1 cellular context compared by ENCODE assay signal in the genomic region with DNA sequence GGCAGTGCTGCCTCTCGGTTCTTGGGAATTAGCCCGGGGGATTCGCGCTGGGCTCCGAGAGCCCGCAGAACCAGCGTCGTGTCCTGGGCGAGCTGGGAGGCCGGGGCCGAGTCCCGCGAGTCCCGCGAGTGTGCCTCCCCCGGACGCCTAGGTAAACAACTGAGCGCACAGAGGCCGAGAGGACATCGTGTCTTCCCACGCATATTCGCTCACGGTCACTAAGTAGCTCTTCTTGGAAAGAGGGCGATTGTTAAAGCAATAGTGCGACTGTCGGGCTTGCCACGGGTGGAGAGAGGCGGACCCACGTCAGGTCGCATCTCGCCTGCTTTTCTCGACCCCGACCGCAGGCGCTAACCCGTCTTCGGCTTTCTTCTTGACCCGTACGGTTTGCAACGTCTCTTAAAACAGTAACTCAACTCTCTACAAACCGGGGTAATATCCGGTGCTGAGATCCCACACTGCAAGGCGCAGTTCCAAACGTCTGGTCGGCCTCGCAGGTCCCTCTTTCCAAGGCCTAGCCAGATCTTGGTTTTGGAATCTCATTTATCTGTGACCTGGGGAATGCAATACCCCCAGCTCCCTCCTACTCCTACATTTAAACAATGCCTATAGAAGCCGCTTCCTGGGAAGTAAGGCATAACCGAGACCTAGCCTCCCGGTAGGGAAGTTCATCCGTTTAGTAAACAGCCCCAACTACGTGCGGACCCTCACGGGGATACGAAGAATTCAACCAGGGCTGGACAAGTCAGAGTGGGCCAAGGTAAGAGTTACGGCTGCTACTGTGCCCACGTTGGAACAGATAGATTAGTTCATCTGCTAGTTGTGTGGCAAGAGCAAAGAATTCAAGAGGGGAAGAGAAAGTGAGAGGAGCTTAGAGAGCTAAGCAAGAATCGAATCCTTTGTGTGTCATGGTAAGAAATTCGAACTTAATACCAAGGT.
A peak's percentile ranks its signal among the peaks of the same experiment; 100 is the strongest.
TF ChIP-seq lines count a peak whose summit lies in the region.

No MANE protein-coding gene starts in this region.

TF ChIP-seq in A549, 52 proteins besides CTCF, POLR2A, EP300 and RAD21 (continued from another document):
- TF ChIP-seq, protein P1, sequence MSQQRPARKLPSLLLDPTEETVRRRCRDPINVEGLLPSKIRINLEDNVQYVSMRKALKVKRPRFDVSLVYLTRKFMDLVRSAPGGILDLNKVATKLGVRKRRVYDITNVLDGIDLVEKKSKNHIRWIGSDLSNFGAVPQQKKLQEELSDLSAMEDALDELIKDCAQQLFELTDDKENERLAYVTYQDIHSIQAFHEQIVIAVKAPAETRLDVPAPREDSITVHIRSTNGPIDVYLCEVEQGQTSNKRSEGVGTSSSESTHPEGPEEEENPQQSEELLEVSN (IDR thresholded peaks at IDR 0.05; ENCODE audit: borderline replicate concordance, low read depth): 0 out of 2 replicates have a peak, but pooled peaks have one; percentile 18
- TF ChIP-seq, protein P2, sequence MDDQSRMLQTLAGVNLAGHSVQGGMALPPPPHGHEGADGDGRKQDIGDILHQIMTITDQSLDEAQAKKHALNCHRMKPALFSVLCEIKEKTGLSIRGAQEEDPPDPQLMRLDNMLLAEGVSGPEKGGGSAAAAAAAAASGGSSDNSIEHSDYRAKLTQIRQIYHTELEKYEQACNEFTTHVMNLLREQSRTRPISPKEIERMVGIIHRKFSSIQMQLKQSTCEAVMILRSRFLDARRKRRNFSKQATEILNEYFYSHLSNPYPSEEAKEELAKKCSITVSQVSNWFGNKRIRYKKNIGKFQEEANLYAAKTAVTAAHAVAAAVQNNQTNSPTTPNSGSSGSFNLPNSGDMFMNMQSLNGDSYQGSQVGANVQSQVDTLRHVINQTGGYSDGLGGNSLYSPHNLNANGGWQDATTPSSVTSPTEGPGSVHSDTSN (IDR thresholded peaks at IDR 0.05): no peak
- TF ChIP-seq FOSB (CRISPR knock-in tag; IDR thresholded peaks at IDR 0.05) (peak; percentile 40; the same call in 1 of the 2 replicates), KDM1A (IDR thresholded peaks at IDR 0.05; ENCODE audit: low read depth) (no peak), SMC3 (IDR thresholded peaks at IDR 0.05) (no peak), TFCP2L1 (CRISPR knock-in tag; IDR thresholded peaks at IDR 0.05) (peak; percentile 68)
- TF ChIP-seq, protein P3, sequence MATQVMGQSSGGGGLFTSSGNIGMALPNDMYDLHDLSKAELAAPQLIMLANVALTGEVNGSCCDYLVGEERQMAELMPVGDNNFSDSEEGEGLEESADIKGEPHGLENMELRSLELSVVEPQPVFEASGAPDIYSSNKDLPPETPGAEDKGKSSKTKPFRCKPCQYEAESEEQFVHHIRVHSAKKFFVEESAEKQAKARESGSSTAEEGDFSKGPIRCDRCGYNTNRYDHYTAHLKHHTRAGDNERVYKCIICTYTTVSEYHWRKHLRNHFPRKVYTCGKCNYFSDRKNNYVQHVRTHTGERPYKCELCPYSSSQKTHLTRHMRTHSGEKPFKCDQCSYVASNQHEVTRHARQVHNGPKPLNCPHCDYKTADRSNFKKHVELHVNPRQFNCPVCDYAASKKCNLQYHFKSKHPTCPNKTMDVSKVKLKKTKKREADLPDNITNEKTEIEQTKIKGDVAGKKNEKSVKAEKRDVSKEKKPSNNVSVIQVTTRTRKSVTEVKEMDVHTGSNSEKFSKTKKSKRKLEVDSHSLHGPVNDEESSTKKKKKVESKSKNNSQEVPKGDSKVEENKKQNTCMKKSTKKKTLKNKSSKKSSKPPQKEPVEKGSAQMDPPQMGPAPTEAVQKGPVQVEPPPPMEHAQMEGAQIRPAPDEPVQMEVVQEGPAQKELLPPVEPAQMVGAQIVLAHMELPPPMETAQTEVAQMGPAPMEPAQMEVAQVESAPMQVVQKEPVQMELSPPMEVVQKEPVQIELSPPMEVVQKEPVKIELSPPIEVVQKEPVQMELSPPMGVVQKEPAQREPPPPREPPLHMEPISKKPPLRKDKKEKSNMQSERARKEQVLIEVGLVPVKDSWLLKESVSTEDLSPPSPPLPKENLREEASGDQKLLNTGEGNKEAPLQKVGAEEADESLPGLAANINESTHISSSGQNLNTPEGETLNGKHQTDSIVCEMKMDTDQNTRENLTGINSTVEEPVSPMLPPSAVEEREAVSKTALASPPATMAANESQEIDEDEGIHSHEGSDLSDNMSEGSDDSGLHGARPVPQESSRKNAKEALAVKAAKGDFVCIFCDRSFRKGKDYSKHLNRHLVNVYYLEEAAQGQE (IDR thresholded peaks at IDR 0.05): peak; percentile 55
